In the genomic region with DNA sequence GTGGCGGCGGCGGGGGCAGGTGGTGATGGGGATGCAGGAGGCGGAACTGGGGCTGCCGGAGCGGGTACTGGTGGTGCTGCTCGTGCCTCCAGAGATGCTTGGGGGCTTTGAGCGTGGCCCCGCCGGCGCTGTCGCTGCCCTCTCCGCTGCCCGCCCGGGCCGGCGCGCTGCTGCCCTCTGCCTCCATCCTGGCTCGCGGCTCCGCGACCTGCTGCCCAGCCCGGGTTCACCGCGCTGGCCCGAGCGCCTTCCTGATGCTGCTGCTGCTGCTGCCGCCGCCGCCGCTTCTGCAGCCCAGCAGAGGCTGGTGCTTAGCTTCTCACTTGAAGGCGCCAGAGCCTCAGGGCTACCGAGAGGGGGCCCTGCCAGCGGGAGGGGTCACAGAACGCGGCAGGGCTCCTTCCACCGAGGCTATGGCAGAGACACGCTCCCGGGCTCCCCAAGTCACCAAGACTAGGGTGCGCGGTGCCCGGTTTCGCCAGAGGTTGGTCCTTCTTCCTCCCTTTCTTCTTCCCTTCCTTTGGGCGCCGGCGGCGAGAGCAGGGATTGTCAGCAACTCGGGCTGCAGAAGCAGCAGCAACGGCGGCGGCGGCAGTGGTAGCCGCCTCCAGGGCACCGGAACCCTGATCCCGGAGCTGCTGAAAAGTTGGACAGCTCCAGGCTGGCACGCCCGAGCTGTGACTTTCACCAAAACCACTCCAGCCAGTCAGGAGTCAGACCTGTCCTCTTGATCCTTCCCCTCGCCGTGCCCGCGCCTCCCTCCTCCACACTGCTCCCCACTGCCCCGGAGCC, we compare ENCODE assay signal across 8 cellular contexts. TPM values are rescaled to one million over a fixed set of nuclear protein-coding genes. Genes with fewer than 3 reads are reported as not detected.
DNase-seq lines count a peak whose midpoint lies in the region; ATAC-seq and TF ChIP-seq lines count a peak whose summit lies in the region.

A gene (minus strand): TSS at position 291 of the 792 bp plus-strand sequence.

- 1 to 2% methylated on average over 25 to 60 of the region's 62 CpGs for WGBS in body of pancreas, 2 donors
- WGBS in iPS DF 6.9 (ENCODE audit: insufficient coverage, insufficient read length), result no CpG with 5 or more reads among the region's 62 CpGs

- H3K27ac ChIP-seq in body of pancreas (no peak within 1 kb of the TSS), iPS DF 6.9 (ENCODE audit: low read length) (no peak within 1 kb of the TSS)

- intact Hi-C loops in body of pancreas (cut with DNase I), result no loop called here
- intact Hi-C loops in sciatic nerve (cut with DNase I), result no loop called here

- no peaks in the 10 kb centered on the region for H3K9me3 ChIP-seq in body of pancreas
- H3K9me3 ChIP-seq in iPS DF 6.9 (ENCODE audit: control insufficient read depth, insufficient read depth, low read length), result no peaks in the 10 kb centered on the region

- peak in 3 of 7 experiments; percentile 4 to 17 (median 8) for TF ChIP-seq CTCF in body of pancreas (IDR thresholded peaks at IDR 0.05)

- H3K4me3 ChIP-seq in body of pancreas (no peak within 1 kb of the TSS), iPS DF 6.9 (ENCODE audit: low read length) (peak within 1 kb of the TSS; percentile 33; the same call in 1 of the 2 replicates)

- DNase-seq in NCI-H82 (lab: John Stamatoyannopoulos, UW) (peak; percentile 59), NCI-H82 treated with DMSO at 0.1 percent for 48 hours (lab: John Stamatoyannopoulos, UW; ENCODE audit: unreplicated experiment) (no peak), NCI-H1092 (lab: John Stamatoyannopoulos, UW) (peak; percentile 5), body of pancreas (peak; percentile 57 to 74 (median 65)), iPS DF 6.9 (ENCODE audit: low read depth, low spot score) (no peak), sciatic nerve (ENCODE audit: low spot score) (peak; percentile 65)
- no peak for DNase-seq in stimulated activated CD4-positive, alpha-beta T cell treated with anti-CD3 and anti-CD28 coated beads, Interleukin-2, amount 100 ng/mL, for 48 hours

- H3K36me3 ChIP-seq in body of pancreas (replicated peaks in 1 of 2; ENCODE audit: insufficient read depth in 1 of 2, low read depth in 2 of 2) (no peaks in the 10 kb centered on the region), iPS DF 6.9 (ENCODE audit: control insufficient read depth, insufficient read depth, low read length) (no peaks in the 10 kb centered on the region)

- H3K27me3 ChIP-seq in body of pancreas (peaks cover 0 to 12% of the 10 kb centered on the region in 2 donors), iPS DF 6.9 (ENCODE audit: control insufficient read depth, insufficient read depth, low read length) (peaks cover 18% of the 10 kb centered on the region; the same call in 1 of the 2 replicates)

- no peak for TF ChIP-seq POLR2A in body of pancreas (IDR thresholded peaks at IDR 0.05)

- peaks cover 10% of the 10 kb centered on the region for H3K4me1 ChIP-seq in body of pancreas
- no peaks in the 10 kb centered on the region for H3K4me1 ChIP-seq in iPS DF 6.9 (ENCODE audit: control insufficient read depth, insufficient read depth, low read length)

- peak; percentile 74 for ATAC-seq in body of pancreas
- peak; percentile 75 for ATAC-seq in sciatic nerve
- no peak for ATAC-seq in HG02884 (IDR thresholded peaks at IDR 0.05; ENCODE audit: unreplicated experiment)

RNA-seq across cellular contexts. Expression of the gene that starts here (rescaled TPM):
- 1 to 10 TPM; 8.6 to 9.2 TPM for total RNA-seq in body of pancreas
- total RNA-seq in sciatic nerve, result 55.9 TPM

Comparison
In these comparisons a context has a peak if more than half of its experiments do, and no peak if none do; other contexts are left out.
1. DNase-seq: peak in NCI-H82 (single experiment), NCI-H1092 (single experiment), body of pancreas (4 of 4) and sciatic nerve (single experiment); none in NCI-H82 treated with DMSO at 0.1 percent for 48 hours (single experiment), iPS DF 6.9 (single experiment) and stimulated activated CD4-positive, alpha-beta T cell treated with anti-CD3 and anti-CD28 coated beads, Interleukin-2, amount 100 ng/mL, for 48 hours (0 of 2).